21 cellular contexts compared by ENCODE assay signal in genomic region chr4:5970381-5971076, GRCh38. TPM values are rescaled to one million over a fixed set of nuclear protein-coding genes. Genes with fewer than 3 reads are reported as not detected.
"Had no signal": no experiment of that assay in that cellular context is flagged by ENCODE, and none has a peak within 500 bp of the region (broad histone marks: within the 10 kb centered on the region; RNA-seq: fewer than 3 reads in every experiment).

No MANE protein-coding gene starts in this region.

- H3K27ac ChIP-seq: colonic mucosa, gastrocnemius medialis, tibial artery had no signal

- H3K4me3 ChIP-seq: colonic mucosa, gastrocnemius medialis, tibial artery had no signal

- H3K36me3 ChIP-seq: colonic mucosa, gastrocnemius medialis, tibial artery had no signal

- H3K4me1 ChIP-seq: colonic mucosa, gastrocnemius medialis, tibial artery had no signal

- H3K27me3 ChIP-seq: colonic mucosa had no signal

- H3K36me3 Mint-ChIP-seq: activated CD4-positive, alpha-beta memory T cell treated with anti-CD3 and anti-CD28 coated beads for 36 hours; activated CD8-positive, alpha-beta memory T cell treated with anti-CD3 and anti-CD28 coated beads, Interleukin-2, amount 10 ng/mL, durations not matched to agents 7 days and 5 days; brain; naive thymus-derived CD8-positive, alpha-beta T cell; WTC11 had no signal

- H3K27me3 Mint-ChIP-seq: activated CD8-positive, alpha-beta memory T cell treated with anti-CD3 and anti-CD28 coated beads, Interleukin-2, amount 10 ng/mL, durations not matched to agents 7 days and 5 days had no signal

- FAIRE-seq: TTC549 had no signal

- H3K4me1 Mint-ChIP-seq: activated CD4-positive, alpha-beta T cell treated with anti-CD3 and anti-CD28 coated beads for 36 hours; activated CD8-positive, alpha-beta memory T cell treated with anti-CD3 and anti-CD28 coated beads, Interleukin-2, amount 10 ng/mL, durations not matched to agents 7 days and 5 days; activated T-helper 17 cell treated with anti-CD3 and anti-CD28 coated beads, Interleukin-2, amount 50 U/mL, for 72 hours; naive thymus-derived CD8-positive, alpha-beta T cell had no signal

- DNase-seq: activated CD4-positive, alpha-beta memory T cell treated with anti-CD3 and anti-CD28 coated beads for 36 hours; activated CD4-positive, alpha-beta T cell treated with anti-CD3 and anti-CD28 coated beads for 36 hours; activated CD8-positive, alpha-beta memory T cell treated with anti-CD3 and anti-CD28 coated beads, Interleukin-2, amount 10 ng/mL, durations not matched to agents 7 days and 5 days; activated naive CD4-positive, alpha-beta T cell treated with anti-CD3 and anti-CD28 coated beads for 36 hours; activated T-cell treated with anti-CD3 and anti-CD28 coated beads, Interleukin-2, amount 50 U/mL, for 1 hour; central memory CD4-positive, alpha-beta T cell; colonic mucosa; gastrocnemius medialis; kidney glomerular epithelial cell; mesenchymal stem cell; naive thymus-derived CD8-positive, alpha-beta T cell; occipital lobe; stimulated activated CD4-positive, alpha-beta T cell treated with anti-CD3 and anti-CD28 coated beads, Interleukin-2, amount 100 ng/mL, for 24 hours; stimulated activated naive CD4-positive, alpha-beta T cell treated with Interleukin-2 at 50 U/mL for 16 hours had no signal

- H3K9me3 Mint-ChIP-seq: activated CD4-positive, alpha-beta memory T cell treated with anti-CD3 and anti-CD28 coated beads for 36 hours; activated naive CD4-positive, alpha-beta T cell treated with anti-CD3 and anti-CD28 coated beads for 36 hours; activated T-helper 17 cell treated with anti-CD3 and anti-CD28 coated beads, Interleukin-2, amount 50 U/mL, for 72 hours; naive thymus-derived CD8-positive, alpha-beta T cell; T-helper 2 cell treated with Interferon-gamma antibody and Interleukin-4, amounts not matched to agents 5 μg/mL and 100 μg/mL, for 36 hours; WTC11 had no signal

- ATAC-seq: activated CD4-positive, alpha-beta T cell treated with anti-CD3 and anti-CD28 coated beads for 36 hours; activated CD8-positive, alpha-beta memory T cell treated with anti-CD3 and anti-CD28 coated beads, Interleukin-2, amount 10 ng/mL, durations not matched to agents 7 days and 5 days; activated T-helper 17 cell treated with anti-CD3 and anti-CD28 coated beads, Interleukin-2, amount 50 U/mL, for 72 hours; esophagus mucosa; gastrocnemius medialis; naive thymus-derived CD8-positive, alpha-beta T cell; WTC11 had no signal

- H3K4me3 Mint-ChIP-seq: activated CD4-positive, alpha-beta memory T cell treated with anti-CD3 and anti-CD28 coated beads for 36 hours; activated CD4-positive, alpha-beta T cell treated with anti-CD3 and anti-CD28 coated beads for 36 hours; activated CD8-positive, alpha-beta memory T cell treated with anti-CD3 and anti-CD28 coated beads, Interleukin-2, amount 10 ng/mL, durations not matched to agents 7 days and 5 days; activated naive CD4-positive, alpha-beta T cell treated with anti-CD3 and anti-CD28 coated beads for 36 hours; activated T-helper 17 cell treated with anti-CD3 and anti-CD28 coated beads, Interleukin-2, amount 50 U/mL, for 72 hours; brain; naive thymus-derived CD8-positive, alpha-beta T cell; T-helper 2 cell treated with Interferon-gamma antibody and Interleukin-4, amounts not matched to agents 5 μg/mL and 100 μg/mL, for 36 hours; WTC11 had no signal

- H3K27ac Mint-ChIP-seq: activated CD4-positive, alpha-beta memory T cell treated with anti-CD3 and anti-CD28 coated beads for 36 hours; activated CD4-positive, alpha-beta T cell treated with anti-CD3 and anti-CD28 coated beads for 36 hours; activated CD8-positive, alpha-beta memory T cell treated with anti-CD3 and anti-CD28 coated beads, Interleukin-2, amount 10 ng/mL, durations not matched to agents 7 days and 5 days; activated naive CD4-positive, alpha-beta T cell treated with anti-CD3 and anti-CD28 coated beads for 36 hours; activated T-helper 17 cell treated with anti-CD3 and anti-CD28 coated beads, Interleukin-2, amount 50 U/mL, for 72 hours; brain; naive thymus-derived CD8-positive, alpha-beta T cell; T-helper 2 cell treated with Interferon-gamma antibody and Interleukin-4, amounts not matched to agents 5 μg/mL and 100 μg/mL, for 36 hours; WTC11 had no signal

- H3K9me3 ChIP-seq: colonic mucosa, gastrocnemius medialis, tibial artery had no signal

RNA-seq across cellular contexts. Expression of gene C4orf50, which starts 47.7 kb away (rescaled TPM):
- total RNA-seq: activated naive CD4-positive, alpha-beta T cell treated with anti-CD3 and anti-CD28 coated beads for 36 hours; naive thymus-derived CD8-positive, alpha-beta T cell had no signal
- polyA plus RNA-seq: naive thymus-derived CD8-positive, alpha-beta T cell had no signal
